Comparison of ENCODE assay signal across 16 cellular contexts in genomic region chr14:61397607-61398006, GRCh38.
"Had no signal": no experiment of that assay in that cellular context is flagged by ENCODE, and none has a peak within 500 bp of the region (broad histone marks: within the 10 kb centered on the region; RNA-seq: fewer than 3 reads in every experiment).

No MANE protein-coding gene starts in this region.

- H3K4me1 ChIP-seq: ascending aorta, breast epithelium, SJSA1, thyroid gland had no signal

- H3K4me3 ChIP-seq: ascending aorta, breast epithelium, heart left ventricle, lower lobe of right lung, pancreas, SJSA1, thyroid gland, vagina had no signal

- H3K4me3 Mint-ChIP-seq: endodermal cell, mesothelial cell of epicardium had no signal

- H3K9me3 Mint-ChIP-seq: activated T-helper 2 cell treated with anti-CD3 and anti-CD28 coated beads, Interferon-gamma antibody, Interleukin-2, Interleukin-4, amounts not matched to agents 10 μg/mL and 5 μg/mL and 100 μg/mL, durations not matched to agents 14 hours and 24 hours and 36 hours; endodermal cell; mesothelial cell of epicardium had no signal

- ATAC-seq: heart left ventricle, left colon, lower lobe of right lung had no signal

- H3K9me3 ChIP-seq: ascending aorta, breast epithelium, heart left ventricle, lower lobe of right lung, pancreas, SJSA1, thyroid gland, vagina had no signal

- H3K27ac ChIP-seq: ascending aorta, breast epithelium, lower lobe of right lung, pancreas, SJSA1, thyroid gland, vagina had no signal

- DNase-seq: activated CD4-positive, CD25-positive, alpha-beta regulatory T cell; activated CD8-positive, alpha-beta memory T cell treated with anti-CD3 and anti-CD28 coated beads, Interleukin-2, amount 50 U/mL, for 4 hours; endodermal cell; heart left ventricle; left colon; lower lobe of right lung; pancreas; stimulated activated CD4-positive, alpha-beta T cell treated with anti-CD3 and anti-CD28 coated beads, Interleukin-1b, Interleukin-23, amount 100 ng/mL, for 48 hours; SW 1271; thyroid gland had no signal

- H3K27me3 ChIP-seq: ascending aorta, breast epithelium, heart left ventricle, pancreas, SJSA1, thyroid gland, vagina had no signal

- H3K36me3 Mint-ChIP-seq: mesothelial cell of epicardium had no signal

- H3K36me3 ChIP-seq: ascending aorta, breast epithelium, heart left ventricle, lower lobe of right lung, pancreas, SJSA1, thyroid gland, vagina had no signal

- H3K27ac Mint-ChIP-seq: activated T-helper 2 cell treated with anti-CD3 and anti-CD28 coated beads, Interferon-gamma antibody, Interleukin-2, Interleukin-4, amounts not matched to agents 10 μg/mL and 5 μg/mL and 100 μg/mL, durations not matched to agents 14 hours and 24 hours and 36 hours; endodermal cell; mesothelial cell of epicardium had no signal
